Comparison of ENCODE assay signal across 1 cellular context in the genomic region with DNA sequence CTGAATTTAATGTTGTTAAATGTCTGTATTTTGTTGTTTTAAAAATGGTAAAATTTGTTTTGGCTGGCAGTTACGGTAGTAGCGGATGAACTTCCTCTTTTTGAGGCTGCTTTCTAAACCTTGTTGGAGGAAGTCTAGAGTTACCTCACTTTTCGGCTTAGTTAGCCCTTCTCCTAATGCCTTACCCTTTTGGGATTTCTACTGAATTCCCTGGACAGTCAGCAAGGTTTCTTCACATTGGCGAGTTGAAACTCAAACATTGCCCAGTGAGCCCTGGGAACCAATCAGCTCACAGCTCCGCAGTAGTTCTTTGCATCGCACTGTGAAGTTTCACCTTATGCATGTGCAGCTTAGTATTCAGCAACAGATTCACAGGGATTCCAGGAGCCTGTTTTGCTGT.
TF ChIP-seq lines count a peak whose summit lies in the region.

No MANE protein-coding gene starts in this region.

TF ChIP-seq in GM23338, 12 proteins besides CTCF, POLR2A, EP300 and RAD21 (continued from another document):
- TF ChIP-seq, protein P1, sequence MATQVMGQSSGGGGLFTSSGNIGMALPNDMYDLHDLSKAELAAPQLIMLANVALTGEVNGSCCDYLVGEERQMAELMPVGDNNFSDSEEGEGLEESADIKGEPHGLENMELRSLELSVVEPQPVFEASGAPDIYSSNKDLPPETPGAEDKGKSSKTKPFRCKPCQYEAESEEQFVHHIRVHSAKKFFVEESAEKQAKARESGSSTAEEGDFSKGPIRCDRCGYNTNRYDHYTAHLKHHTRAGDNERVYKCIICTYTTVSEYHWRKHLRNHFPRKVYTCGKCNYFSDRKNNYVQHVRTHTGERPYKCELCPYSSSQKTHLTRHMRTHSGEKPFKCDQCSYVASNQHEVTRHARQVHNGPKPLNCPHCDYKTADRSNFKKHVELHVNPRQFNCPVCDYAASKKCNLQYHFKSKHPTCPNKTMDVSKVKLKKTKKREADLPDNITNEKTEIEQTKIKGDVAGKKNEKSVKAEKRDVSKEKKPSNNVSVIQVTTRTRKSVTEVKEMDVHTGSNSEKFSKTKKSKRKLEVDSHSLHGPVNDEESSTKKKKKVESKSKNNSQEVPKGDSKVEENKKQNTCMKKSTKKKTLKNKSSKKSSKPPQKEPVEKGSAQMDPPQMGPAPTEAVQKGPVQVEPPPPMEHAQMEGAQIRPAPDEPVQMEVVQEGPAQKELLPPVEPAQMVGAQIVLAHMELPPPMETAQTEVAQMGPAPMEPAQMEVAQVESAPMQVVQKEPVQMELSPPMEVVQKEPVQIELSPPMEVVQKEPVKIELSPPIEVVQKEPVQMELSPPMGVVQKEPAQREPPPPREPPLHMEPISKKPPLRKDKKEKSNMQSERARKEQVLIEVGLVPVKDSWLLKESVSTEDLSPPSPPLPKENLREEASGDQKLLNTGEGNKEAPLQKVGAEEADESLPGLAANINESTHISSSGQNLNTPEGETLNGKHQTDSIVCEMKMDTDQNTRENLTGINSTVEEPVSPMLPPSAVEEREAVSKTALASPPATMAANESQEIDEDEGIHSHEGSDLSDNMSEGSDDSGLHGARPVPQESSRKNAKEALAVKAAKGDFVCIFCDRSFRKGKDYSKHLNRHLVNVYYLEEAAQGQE (IDR thresholded peaks at IDR 0.05; ENCODE audit: unreplicated experiment) = no peak
- TF ChIP-seq STAT1 (IDR thresholded peaks at IDR 0.05; ENCODE audit: unreplicated experiment) (no peak), CREB1 (CRISPR knock-in tag; IDR thresholded peaks at IDR 0.05; ENCODE audit: low read depth) (no peak), EZH2phosphoT487 (IDR thresholded peaks at IDR 0.05; ENCODE audit: unreplicated experiment) (no peak), ZNF114 (CRISPR knock-in tag; IDR thresholded peaks at IDR 0.05) (no peak)
- TF ChIP-seq, protein P2, sequence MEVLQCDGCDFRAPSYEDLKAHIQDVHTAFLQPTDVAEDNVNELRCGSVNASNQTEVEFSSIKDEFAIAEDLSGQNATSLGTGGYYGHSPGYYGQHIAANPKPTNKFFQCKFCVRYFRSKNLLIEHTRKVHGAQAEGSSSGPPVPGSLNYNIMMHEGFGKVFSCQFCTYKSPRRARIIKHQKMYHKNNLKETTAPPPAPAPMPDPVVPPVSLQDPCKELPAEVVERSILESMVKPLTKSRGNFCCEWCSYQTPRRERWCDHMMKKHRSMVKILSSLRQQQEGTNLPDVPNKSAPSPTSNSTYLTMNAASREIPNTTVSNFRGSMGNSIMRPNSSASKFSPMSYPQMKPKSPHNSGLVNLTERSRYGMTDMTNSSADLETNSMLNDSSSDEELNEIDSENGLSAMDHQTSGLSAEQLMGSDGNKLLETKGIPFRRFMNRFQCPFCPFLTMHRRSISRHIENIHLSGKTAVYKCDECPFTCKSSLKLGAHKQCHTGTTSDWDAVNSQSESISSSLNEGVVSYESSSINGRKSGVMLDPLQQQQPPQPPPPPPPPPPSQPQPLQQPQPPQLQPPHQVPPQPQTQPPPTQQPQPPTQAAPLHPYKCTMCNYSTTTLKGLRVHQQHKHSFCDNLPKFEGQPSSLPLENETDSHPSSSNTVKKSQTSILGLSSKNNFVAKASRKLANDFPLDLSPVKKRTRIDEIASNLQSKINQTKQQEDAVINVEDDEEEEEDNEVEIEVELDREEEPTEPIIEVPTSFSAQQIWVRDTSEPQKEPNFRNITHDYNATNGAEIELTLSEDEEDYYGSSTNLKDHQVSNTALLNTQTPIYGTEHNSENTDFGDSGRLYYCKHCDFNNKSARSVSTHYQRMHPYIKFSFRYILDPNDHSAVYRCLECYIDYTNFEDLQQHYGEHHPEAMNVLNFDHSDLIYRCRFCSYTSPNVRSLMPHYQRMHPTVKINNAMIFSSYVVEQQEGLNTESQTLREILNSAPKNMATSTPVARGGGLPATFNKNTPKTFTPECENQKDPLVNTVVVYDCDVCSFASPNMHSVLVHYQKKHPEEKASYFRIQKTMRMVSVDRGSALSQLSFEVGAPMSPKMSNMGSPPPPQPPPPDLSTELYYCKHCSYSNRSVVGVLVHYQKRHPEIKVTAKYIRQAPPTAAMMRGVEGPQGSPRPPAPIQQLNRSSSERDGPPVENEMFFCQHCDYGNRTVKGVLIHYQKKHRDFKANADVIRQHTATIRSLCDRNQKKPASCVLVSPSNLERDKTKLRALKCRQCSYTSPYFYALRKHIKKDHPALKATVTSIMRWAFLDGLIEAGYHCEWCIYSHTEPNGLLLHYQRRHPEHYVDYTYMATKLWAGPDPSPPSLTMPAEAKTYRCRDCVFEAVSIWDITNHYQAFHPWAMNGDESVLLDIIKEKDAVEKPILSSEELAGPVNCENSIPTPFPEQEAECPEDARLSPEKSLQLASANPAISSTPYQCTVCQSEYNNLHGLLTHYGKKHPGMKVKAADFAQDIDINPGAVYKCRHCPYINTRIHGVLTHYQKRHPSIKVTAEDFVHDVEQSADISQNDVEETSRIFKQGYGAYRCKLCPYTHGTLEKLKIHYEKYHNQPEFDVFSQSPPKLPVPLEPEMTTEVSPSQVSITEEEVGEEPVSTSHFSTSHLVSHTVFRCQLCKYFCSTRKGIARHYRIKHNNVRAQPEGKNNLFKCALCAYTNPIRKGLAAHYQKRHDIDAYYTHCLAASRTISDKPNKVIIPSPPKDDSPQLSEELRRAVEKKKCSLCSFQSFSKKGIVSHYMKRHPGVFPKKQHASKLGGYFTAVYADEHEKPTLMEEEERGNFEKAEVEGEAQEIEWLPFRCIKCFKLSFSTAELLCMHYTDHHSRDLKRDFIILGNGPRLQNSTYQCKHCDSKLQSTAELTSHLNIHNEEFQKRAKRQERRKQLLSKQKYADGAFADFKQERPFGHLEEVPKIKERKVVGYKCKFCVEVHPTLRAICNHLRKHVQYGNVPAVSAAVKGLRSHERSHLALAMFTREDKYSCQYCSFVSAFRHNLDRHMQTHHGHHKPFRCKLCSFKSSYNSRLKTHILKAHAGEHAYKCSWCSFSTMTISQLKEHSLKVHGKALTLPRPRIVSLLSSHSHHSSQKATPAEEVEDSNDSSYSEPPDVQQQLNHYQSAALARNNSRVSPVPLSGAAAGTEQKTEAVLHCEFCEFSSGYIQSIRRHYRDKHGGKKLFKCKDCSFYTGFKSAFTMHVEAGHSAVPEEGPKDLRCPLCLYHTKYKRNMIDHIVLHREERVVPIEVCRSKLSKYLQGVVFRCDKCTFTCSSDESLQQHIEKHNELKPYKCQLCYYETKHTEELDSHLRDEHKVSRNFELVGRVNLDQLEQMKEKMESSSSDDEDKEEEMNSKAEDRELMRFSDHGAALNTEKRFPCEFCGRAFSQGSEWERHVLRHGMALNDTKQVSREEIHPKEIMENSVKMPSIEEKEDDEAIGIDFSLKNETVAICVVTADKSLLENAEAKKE (CRISPR knock-in tag; IDR thresholded peaks at IDR 0.05) = no peak
